Comparison of ENCODE assay signal across 1 cellular context in the genomic region with DNA sequence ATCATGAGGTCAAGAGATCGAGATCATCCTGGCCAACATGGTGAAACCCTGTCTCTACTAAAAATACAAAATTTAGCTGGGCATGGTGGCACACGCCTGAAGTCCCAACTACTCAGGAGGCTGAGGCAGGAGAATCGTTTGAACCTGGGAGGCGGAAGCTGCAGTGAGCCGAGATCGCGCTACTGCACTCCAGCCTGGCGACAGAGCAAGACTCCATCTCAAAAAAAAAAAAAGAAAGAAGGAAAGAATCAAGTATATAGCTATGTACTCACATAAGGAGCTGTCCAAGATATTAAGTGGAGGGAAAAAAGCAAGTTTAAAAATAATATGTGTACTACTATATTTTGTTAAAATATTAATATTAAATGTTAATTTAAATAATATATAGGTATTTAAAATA.
A peak's percentile ranks its signal among the peaks of the same experiment; 100 is the strongest.
TF ChIP-seq lines count a peak whose summit lies in the region.

No MANE protein-coding gene starts in this region.

TF ChIP-seq in HCT116, 20 proteins besides CTCF, POLR2A, EP300 and RAD21:
- TF ChIP-seq REST (IDR thresholded peaks at IDR 0.05; ENCODE audit: low read depth) = peak; percentile 46
TF ChIP-seq in HCT116: peak in this region for 1; not testable (repeated sequence) for 19.
